Comparison of ENCODE assay signal across 20 cellular contexts in genomic region chr17:51508048-51508447, GRCh38.
DNase-seq lines count a peak whose midpoint lies in the region; ATAC-seq and TF ChIP-seq lines count a peak whose summit lies in the region.
"Had no signal": no experiment of that assay in that cellular context is flagged by ENCODE, and none has a peak within 500 bp of the region (broad histone marks: within the 10 kb centered on the region; RNA-seq: fewer than 3 reads in every experiment).

No MANE protein-coding gene starts in this region.

- H3K27ac ChIP-seq in WERI-Rb-1 (peak overlapping the region; percentile 51), esophagus squamous epithelium (no peak overlapping the region)
- H3K27ac ChIP-seq: neutrophil, psoas muscle had no signal

- 59 to 75% methylated on average over 2 to 4 of the region's 4 CpGs for WGBS in esophagus squamous epithelium, 2 donors

- DNase-seq in NCI-H1417 (lab: John Stamatoyannopoulos, UW) (peak; percentile 27 to 65 (median 62)), NCI-H1417 treated with DMSO at 0.1 percent for 48 hours (lab: John Stamatoyannopoulos, UW) (no peak), NCI-H1694 (lab: John Stamatoyannopoulos, UW) (peak; percentile 50), WERI-Rb-1 (no peak), posterior cingulate gyrus (peak in 8 of 10 donors; percentile 19 to 92 (median 40)), esophagus squamous epithelium (lab: John Stamatoyannopoulos, UW) (no peak)
- DNase-seq: activated CD4-positive, alpha-beta memory T cell treated with anti-CD3 and anti-CD28 coated beads for 36 hours; activated CD4-positive, CD25-positive, alpha-beta regulatory T cell; activated effector memory CD4-positive, alpha-beta T cell treated with anti-CD3 and anti-CD28 coated beads, Interleukin-2, amount 50 U/mL, for 16 hours; activated naive CD8-positive, alpha-beta T cell treated with anti-CD3 and anti-CD28 coated beads, Interleukin-2, amount 10 ng/mL, durations not matched to agents 7 days and 5 days; CD8-positive, alpha-beta memory T cell; central memory CD4-positive, alpha-beta T cell; DND-41; glutamatergic neuron; KBM-7; mammary epithelial cell; psoas muscle had no signal

- H3K36me3 ChIP-seq in WERI-Rb-1 (no peaks in the 10 kb centered on the region), esophagus squamous epithelium (no peaks in the 10 kb centered on the region)
- H3K36me3 ChIP-seq: neutrophil had no signal

- no peak for TF ChIP-seq POLR2A in esophagus squamous epithelium (IDR thresholded peaks at IDR 0.05)

- ATAC-seq in GM21737 (IDR thresholded peaks at IDR 0.05; ENCODE audit: unreplicated experiment) (no peak), GM21825 (IDR thresholded peaks at IDR 0.05; ENCODE audit: unreplicated experiment) (no peak)

- H3K27me3 ChIP-seq in WERI-Rb-1 (ENCODE audit: insufficient read depth, low read depth, severe bottlenecking), result no peaks in the 10 kb centered on the region
- H3K27me3 ChIP-seq in esophagus squamous epithelium, result peaks cover 0 to 22% (median 0%) of the 10 kb centered on the region in 4 donors

- TF ChIP-seq CTCF in WERI-Rb-1 (IDR thresholded peaks at IDR 0.05; ENCODE audit: low read depth, low read length) (no peak), esophagus squamous epithelium (IDR thresholded peaks at IDR 0.05) (no peak)

- intact Hi-C loops in posterior cingulate gyrus (cut with DNase I), result loop anchor here (10.0 kb wide), 1 partner anchor 133 kb away; no protein-coding TSS in a partner anchor
- intact Hi-C loops in esophagus squamous epithelium (cut with DNase I), result no loop called here

- no peak overlapping the region for H3K4me3 ChIP-seq in WERI-Rb-1 (ENCODE audit: low read depth, low read length)
- no peak overlapping the region for H3K4me3 ChIP-seq in esophagus squamous epithelium
- H3K4me3 ChIP-seq: psoas muscle had no signal

- no peaks in the 10 kb centered on the region for H3K9me3 ChIP-seq in WERI-Rb-1 (ENCODE audit: severe bottlenecking)
- H3K9me3 ChIP-seq in esophagus squamous epithelium, result no peaks in the 10 kb centered on the region
- H3K9me3 ChIP-seq: neutrophil, psoas muscle had no signal

- H3K4me1 ChIP-seq in esophagus squamous epithelium, result peaks cover 3 to 10% (median 6%) of the 10 kb centered on the region in 3 donors
- H3K4me1 ChIP-seq: psoas muscle had no signal

Comparison
In these comparisons a context has a peak if more than half of its experiments do, and no peak if none do; other contexts are left out.
1. DNase-seq: peak in NCI-H1417 (3 of 3), NCI-H1694 (single experiment) and posterior cingulate gyrus (8 of 10); none in NCI-H1417 treated with DMSO at 0.1 percent for 48 hours (single experiment), WERI-Rb-1 (single experiment) and esophagus squamous epithelium (single experiment).